20 cellular contexts compared by ENCODE assay signal in the genomic region with DNA sequence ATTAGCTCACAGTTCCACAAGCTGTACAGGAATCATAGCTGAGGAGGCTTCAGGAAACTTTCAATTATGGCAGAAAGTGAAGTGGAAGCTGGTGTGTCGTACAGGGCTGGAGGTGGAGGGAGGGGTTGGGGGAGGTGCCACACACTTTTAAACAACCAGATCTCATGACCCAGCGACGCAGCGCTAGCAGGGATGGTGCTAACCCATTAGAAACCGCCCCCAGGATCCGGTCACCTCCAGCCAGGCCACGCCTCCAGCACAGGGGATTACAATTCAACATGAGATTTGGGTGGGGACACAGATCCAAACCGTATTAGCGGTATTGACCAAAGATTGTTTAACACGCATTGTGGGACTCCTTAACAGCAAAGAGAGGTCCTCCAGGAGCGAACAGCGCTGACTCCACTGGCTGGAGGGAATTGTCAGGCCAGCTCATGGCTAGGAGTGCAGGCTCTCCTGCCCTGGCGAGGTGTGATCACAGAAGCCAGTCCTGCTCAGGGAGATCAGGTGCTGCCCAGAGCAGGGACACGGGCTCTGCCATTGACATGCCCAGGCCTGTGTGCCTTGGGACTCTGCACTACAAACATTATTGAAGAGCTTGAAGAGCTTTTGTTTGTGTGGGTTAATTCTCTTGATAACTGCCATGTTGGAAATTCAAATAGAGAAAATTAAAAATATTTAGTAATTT.
DNase-seq lines count a peak whose midpoint lies in the region; ATAC-seq, FAIRE-seq and TF ChIP-seq lines count a peak whose summit lies in the region.
"Had no signal": no experiment of that assay in that cellular context is flagged by ENCODE, and none has a peak within 500 bp of the region (broad histone marks: within the 10 kb centered on the region; RNA-seq: fewer than 3 reads in every experiment).

No MANE protein-coding gene starts in this region.

- H3K27me3 Mint-ChIP-seq in effector memory CD8-positive, alpha-beta T cell = no peaks in the 10 kb centered on the region
- no peaks in the 10 kb centered on the region for H3K27me3 Mint-ChIP-seq in neural crest cell (ENCODE audit: low read depth)
- H3K27me3 Mint-ChIP-seq: CD4-positive, alpha-beta T cell had no signal

- H3K27ac ChIP-seq in HepG2 (ENCODE audit: extremely low read length, insufficient read depth, low read length) (no peak overlapping the region), right lobe of liver (no peak overlapping the region), Karpas-422 (ENCODE audit: low read length) (no peak overlapping the region)
- H3K27ac ChIP-seq: HL-60, KMS-11, PC-9 had no signal

- H3K36me3 ChIP-seq in HepG2 (replicated peaks in 1 of 2; ENCODE audit: control insufficient read depth in 1 of 2, insufficient read depth in 2 of 2, low read length in 2 of 2) (peaks cover 16 to 41% of the 10 kb centered on the region in 2 experiments; a peak in 4 of 5 replicates), right lobe of liver (peaks cover 0 to 5% (median under 1%) of the 10 kb centered on the region in 4 donors), Karpas-422 (ENCODE audit: insufficient read depth, low read length) (peaks cover 4% of the 10 kb centered on the region; the same call in 1 of the 2 replicates)

- no peak overlapping the region for H3K4me2 ChIP-seq in HepG2 (ENCODE audit: low read depth, low read length)
- no peak overlapping the region for H3K4me2 ChIP-seq in Karpas-422 (ENCODE audit: low read depth, low read length, poor library complexity, severe bottlenecking)
- H3K4me2 ChIP-seq: KMS-11, PC-9, SK-N-SH had no signal

- no peak overlapping the region for H3K9ac ChIP-seq in HepG2 (ENCODE audit: insufficient read depth, low read depth, low read length)
- H3K9ac ChIP-seq in Karpas-422 (ENCODE audit: low read length) = no peak overlapping the region
- H3K9ac ChIP-seq: KMS-11, SK-N-SH had no signal

- H3K4me3 ChIP-seq in HepG2 (replicated peaks in 1 of 3; ENCODE audit: insufficient read depth in 1 of 3, low read depth in 2 of 3, low read length in 3 of 3) (no peak overlapping the region), right lobe of liver (no peak overlapping the region), Karpas-422 (ENCODE audit: low read length) (no peak overlapping the region)
- H3K4me3 ChIP-seq: MG63, PC-9 had no signal

- H3K27me3 ChIP-seq in HepG2 (ENCODE audit: control insufficient read depth in 1 of 2, insufficient read depth in 2 of 2, low read length in 2 of 2) = no peaks in the 10 kb centered on the region
- no peaks in the 10 kb centered on the region for H3K27me3 ChIP-seq in right lobe of liver
- H3K27me3 ChIP-seq in Karpas-422 (ENCODE audit: low read length) = no peaks in the 10 kb centered on the region
- H3K27me3 ChIP-seq: MG63 had no signal

- H3K4me3 Mint-ChIP-seq in effector memory CD8-positive, alpha-beta T cell = no peak overlapping the region
- H3K4me3 Mint-ChIP-seq in neural crest cell = no peak overlapping the region
- H3K4me3 Mint-ChIP-seq: CD4-positive, alpha-beta T cell; HFFc6 had no signal

- H3K4me1 ChIP-seq in HepG2 (ENCODE audit: insufficient read depth, low read length) (no peaks in the 10 kb centered on the region), right lobe of liver (no peaks in the 10 kb centered on the region), Karpas-422 (ENCODE audit: low read length) (no peaks in the 10 kb centered on the region)

- no peaks in the 10 kb centered on the region for H3K9me3 Mint-ChIP-seq in effector memory CD8-positive, alpha-beta T cell
- H3K9me3 Mint-ChIP-seq in neural crest cell = peaks cover 6% of the 10 kb centered on the region
- H3K9me3 Mint-ChIP-seq: CD4-positive, alpha-beta T cell; HFFc6 had no signal

- no peak for TF ChIP-seq RAD21 in HepG2 (CRISPR knock-in tag; IDR thresholded peaks at IDR 0.05)

- H2AFZ ChIP-seq in HepG2 (ENCODE audit: low read length) (no peak overlapping the region), Karpas-422 (ENCODE audit: low read length) (no peak overlapping the region)
- H2AFZ ChIP-seq: PC-9 had no signal

- WGBS in HepG2 (ENCODE audit: low lambda C conversion rate) = 99% methylated on average over 12 of the region's 14 CpGs
- 98% methylated on average over 5 of the region's 14 CpGs for WGBS in right lobe of liver (ENCODE audit: insufficient coverage, low coverage, low lambda C conversion rate, missing lambda C conversion rate)

- H3K9me2 ChIP-seq in Karpas-422 (replicated peaks; ENCODE audit: insufficient read depth, low read length) = no peaks in the 10 kb centered on the region
- H3K9me2 ChIP-seq: SK-N-SH had no signal

- no peaks in the 10 kb centered on the region for H3K9me3 ChIP-seq in HepG2 (ENCODE audit: low read length)
- H3K9me3 ChIP-seq in right lobe of liver = no peaks in the 10 kb centered on the region
- no peaks in the 10 kb centered on the region for H3K9me3 ChIP-seq in Karpas-422 (ENCODE audit: low read length)
- H3K9me3 ChIP-seq: MG63, SK-N-SH had no signal

- H3K36me3 Mint-ChIP-seq in effector memory CD8-positive, alpha-beta T cell (ENCODE audit: insufficient read depth) = peaks cover 33% of the 10 kb centered on the region
- peaks cover 19% of the 10 kb centered on the region for H3K36me3 Mint-ChIP-seq in neural crest cell (ENCODE audit: low read depth)

- POLR2A ChIA-PET in HepG2 (lab: Yijun Ruan, JAX) = no interaction called here

- BruUV-seq in HepG2 (replicated peaks; lab: Mats Ljungman, UMichigan) = no TSS peak

- ATAC-seq in HepG2 (no peak), right lobe of liver (no peak)
- no peak for ATAC-seq in effector memory CD8-positive, alpha-beta T cell (replicated peaks)
- ATAC-seq: Right ventricle myocardium inferior had no signal

- CTCF ChIA-PET in HepG2 (lab: Yijun Ruan, JAX; ENCODE audit: low intra/inter-chr PET ratio, low total read pairs) = no interaction called here

- peaks cover 9 to 25% of the 10 kb centered on the region in 2 donors for H3K4me1 Mint-ChIP-seq in effector memory CD8-positive, alpha-beta T cell (ENCODE audit: low read depth in 2 of 2)
- no peaks in the 10 kb centered on the region for H3K4me1 Mint-ChIP-seq in neural crest cell

- H3K27ac Mint-ChIP-seq in effector memory CD8-positive, alpha-beta T cell = peak overlapping the region; percentile 30 to 73
- H3K27ac Mint-ChIP-seq in neural crest cell (ENCODE audit: unreplicated experiment) = peak overlapping the region; percentile 12
- H3K27ac Mint-ChIP-seq: CD4-positive, alpha-beta T cell; HFFc6 had no signal

- no peak for FAIRE-seq in HepG2 (lab: Jason Lieb, UNC)

- intact Hi-C loops in HepG2 (cut with micrococcal nuclease; ENCODE audit: unreplicated experiment) (no loop called here), right lobe of liver (cut with DNase I) (no loop called here)

- H3K79me2 ChIP-seq in HepG2 (ENCODE audit: insufficient read depth, low read length) (no peaks in the 10 kb centered on the region), Karpas-422 (ENCODE audit: low read length) (peaks cover 5% of the 10 kb centered on the region; the same call in 1 of the 2 replicates)

- DNase-seq in HepG2 (ENCODE audit: low spot score) = no peak
- DNase-seq in right lobe of liver = no peak
- DNase-seq in effector memory CD8-positive, alpha-beta T cell = no peak
- no peak for DNase-seq in neural crest cell (ENCODE audit: low read depth, low spot score)
- no peak for DNase-seq in DMS53 (lab: John Stamatoyannopoulos, UW)
- no peak for DNase-seq in Karpas-422
- DNase-seq in erythroblast (lab: John Stamatoyannopoulos, UW) = no peak
- DNase-seq: AML-193; CD4-positive, alpha-beta T cell; GOT3; HFFc6; MG63; NCI-H2029 treated with DMSO at 0.1 percent for 48 hours; NCI-H2227 treated with DMSO at 0.1 percent for 48 hours; NCI-H526 treated with DMSO at 0.1 percent for 48 hours; PC-9; SK-N-SH had no signal

- H4K20me1 ChIP-seq in HepG2 (ENCODE audit: insufficient read depth, low read length) (no peaks in the 10 kb centered on the region), Karpas-422 (ENCODE audit: insufficient read depth, low read depth, low read length) (no peaks in the 10 kb centered on the region)

- TF ChIP-seq EP300 in HepG2 (IDR thresholded peaks at IDR 0.05; ENCODE audit: low read depth in 2 of 2, low read length in 2 of 2) (no peak), HepG2 (CRISPR knock-in tag; IDR thresholded peaks at IDR 0.05; ENCODE audit: borderline replicate concordance) (no peak)

- no peak for TF ChIP-seq CTCF in HepG2 (CRISPR knock-in tag; IDR thresholded peaks at IDR 0.05)
- TF ChIP-seq CTCF in right lobe of liver (IDR thresholded peaks at IDR 0.05) = no peak
- no peak for TF ChIP-seq CTCF in neural crest cell (conservative IDR thresholded peaks at IDR 0.05)

- in situ Hi-C loops in HepG2 (cut with HindIII; ENCODE audit: extremely low pct_ligation_motif_present, low pct_unique_long_range_greater_than_20kb) = no loop called here

- TF ChIP-seq POLR2A in HepG2 (IDR thresholded peaks at IDR 0.05; ENCODE audit: insufficient read depth in 1 of 2, low read depth in 2 of 2, low read length in 2 of 2) (no peak), right lobe of liver (IDR thresholded peaks at IDR 0.05) (no peak), erythroblast (IDR thresholded peaks at IDR 0.05; ENCODE audit: low read length) (no peak)

TF ChIP-seq in HepG2, 621 proteins besides CTCF, POLR2A, EP300 and RAD21:
- no peak for TF ChIP-seq SCMH1 (CRISPR knock-in tag; IDR thresholded peaks at IDR 0.05; ENCODE audit: borderline replicate concordance)
- TF ChIP-seq, protein P1, sequence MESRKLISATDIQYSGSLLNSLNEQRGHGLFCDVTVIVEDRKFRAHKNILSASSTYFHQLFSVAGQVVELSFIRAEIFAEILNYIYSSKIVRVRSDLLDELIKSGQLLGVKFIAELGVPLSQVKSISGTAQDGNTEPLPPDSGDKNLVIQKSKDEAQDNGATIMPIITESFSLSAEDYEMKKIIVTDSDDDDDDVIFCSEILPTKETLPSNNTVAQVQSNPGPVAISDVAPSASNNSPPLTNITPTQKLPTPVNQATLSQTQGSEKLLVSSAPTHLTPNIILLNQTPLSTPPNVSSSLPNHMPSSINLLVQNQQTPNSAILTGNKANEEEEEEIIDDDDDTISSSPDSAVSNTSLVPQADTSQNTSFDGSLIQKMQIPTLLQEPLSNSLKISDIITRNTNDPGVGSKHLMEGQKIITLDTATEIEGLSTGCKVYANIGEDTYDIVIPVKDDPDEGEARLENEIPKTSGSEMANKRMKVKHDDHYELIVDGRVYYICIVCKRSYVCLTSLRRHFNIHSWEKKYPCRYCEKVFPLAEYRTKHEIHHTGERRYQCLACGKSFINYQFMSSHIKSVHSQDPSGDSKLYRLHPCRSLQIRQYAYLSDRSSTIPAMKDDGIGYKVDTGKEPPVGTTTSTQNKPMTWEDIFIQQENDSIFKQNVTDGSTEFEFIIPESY (CRISPR knock-in tag; IDR thresholded peaks at IDR 0.05) = 0 out of 2 replicates have a peak, but pooled peaks have one; percentile 25
- no peak for TF ChIP-seq MEIS2 (CRISPR knock-in tag; IDR thresholded peaks at IDR 0.05)
TF ChIP-seq in HepG2: peak in this region for 1.
